21 cellular contexts compared by ENCODE assay signal in genomic region chr5:172786736-172787462, GRCh38. TPM values are rescaled to one million over a fixed set of nuclear protein-coding genes. Genes with fewer than 3 reads are reported as not detected.
DNase-seq lines count a peak whose midpoint lies in the region; ATAC-seq, FAIRE-seq and TF ChIP-seq lines count a peak whose summit lies in the region.
"Had no signal": no experiment of that assay in that cellular context is flagged by ENCODE, and none has a peak within 500 bp of the region (broad histone marks: within the 10 kb centered on the region; RNA-seq: fewer than 3 reads in every experiment).

No MANE protein-coding gene starts in this region.

- TF ChIP-seq CTCF in HEK293 (tag by site-specific recombination; IDR thresholded peaks at IDR 0.05) (no peak), right lobe of liver (IDR thresholded peaks at IDR 0.05) (no peak), upper lobe of left lung (IDR thresholded peaks at IDR 0.05) (no peak)

- CTCF ChIA-PET in HEK293 (lab: Yijun Ruan, JAX), result no interaction called here

- H3K27ac ChIP-seq in HEK293 (ENCODE audit: extremely low read depth, low read depth, low read length) (no peak overlapping the region), right lobe of liver (peak overlapping the region in 1 of 3 donors; percentile 75), upper lobe of left lung (peak overlapping the region in 3 of 4 donors; percentile 44 to 87 (median 75))
- H3K27ac ChIP-seq: PC-9 had no signal

- no peak for TF ChIP-seq EP300 in upper lobe of left lung (IDR thresholded peaks at IDR 0.05)

- peak; percentile 12 for TF ChIP-seq POLR2A in right lobe of liver (IDR thresholded peaks at IDR 0.05)
- TF ChIP-seq POLR2A in upper lobe of left lung (IDR thresholded peaks at IDR 0.05), result no peak

- WGBS in right lobe of liver (ENCODE audit: insufficient coverage, low coverage, low lambda C conversion rate, missing lambda C conversion rate), result 64% methylated on average over 7 of the region's 9 CpGs
- 90 to 95% methylated on average over 9 of the region's 9 CpGs for WGBS in upper lobe of left lung, 2 donors

- H3K4me1 ChIP-seq in HEK293 (ENCODE audit: control insufficient read depth, insufficient read depth, low read length) (no peaks in the 10 kb centered on the region; the same call in 1 of the 2 replicates), right lobe of liver (peaks cover 0 to 41% (median 9%) of the 10 kb centered on the region in 4 donors), upper lobe of left lung (peaks cover 26 to 41% (median 32%) of the 10 kb centered on the region in 4 donors)

- intact Hi-C loops in right lobe of liver (cut with DNase I), result loop anchor here in 1 of 2 donors (10.0 kb wide), 1 partner anchor 48 kb away; the partner anchor contains the start of gene ERGIC1

- H3K4me3 ChIP-seq in HEK293 (ENCODE audit: low read depth, low read length), result no peak overlapping the region
- no peak overlapping the region for H3K4me3 ChIP-seq in right lobe of liver
- H3K4me3 ChIP-seq in upper lobe of left lung, result no peak overlapping the region
- H3K4me3 ChIP-seq: GM12878, PC-9 had no signal

- peak in 3 of 4 donors; percentile 14 to 51 (median 36) for ATAC-seq in right lobe of liver
- ATAC-seq in upper lobe of left lung (ENCODE audit: low FRiP score in 2 of 2), result no peak
- ATAC-seq in HG03460 (IDR thresholded peaks at IDR 0.05; ENCODE audit: unreplicated experiment), result no peak
- ATAC-seq: GM12878, Right ventricle myocardium inferior, SK-N-SH treated with all-trans-retinoic acid at 6 μM for 48 hours had no signal

- no peaks in the 10 kb centered on the region for H3K27me3 ChIP-seq in right lobe of liver
- H3K27me3 ChIP-seq in upper lobe of left lung, result no peaks in the 10 kb centered on the region

- DNase-seq in RCC 7860 (ENCODE audit: low spot score), result peak; percentile 1
- peak in 2 of 3 donors; percentile 62 to 64 for DNase-seq in right lobe of liver
- DNase-seq in upper lobe of left lung, result no peak
- no peak for DNase-seq in cerebellar nuclear complex (lab: John Stamatoyannopoulos, UW)
- DNase-seq in amniotic stem cell (lab: John Stamatoyannopoulos, UW), result no peak
- DNase-seq: HCEC 1CT, Karpas-422, MM.1S, NCI-H1417, NCI-H1930, NCI-H2171, NCI-H446 treated with DMSO at 0.1 percent for 48 hours, NCI-H748 treated with DMSO at 0.1 percent for 48 hours, PC-9 had no signal

- H3K9me3 ChIP-seq in HEK293 (ENCODE audit: control insufficient read depth, insufficient read depth, low read depth, low read length) (no peaks in the 10 kb centered on the region), right lobe of liver (no peaks in the 10 kb centered on the region), upper lobe of left lung (no peaks in the 10 kb centered on the region)

- POLR2A ChIA-PET in HEK293 (lab: Yijun Ruan, JAX), result interaction anchor here (0.6 kb wide), 1 partner anchor 16 kb away, joined by 3 read pairs; the partner anchor contains the start of gene DUSP1

- FAIRE-seq in RCC 7860 (lab: Jason Lieb, UNC), result no peak
- FAIRE-seq: GM12878, GM18507, HTR-8/SVneo had no signal

- no peaks in the 10 kb centered on the region for H3K36me3 ChIP-seq in HEK293 (ENCODE audit: control insufficient read depth in 2 of 2, insufficient read depth in 1 of 2, low read length in 2 of 2)
- no peaks in the 10 kb centered on the region for H3K36me3 ChIP-seq in right lobe of liver
- no peaks in the 10 kb centered on the region for H3K36me3 ChIP-seq in upper lobe of left lung

TF ChIP-seq in HEK293, 187 proteins besides CTCF, POLR2A, EP300 and RAD21:
- TF ChIP-seq SALL2 (tag by site-specific recombination; IDR thresholded peaks at IDR 0.05; ENCODE audit: borderline replicate concordance), result peak; percentile 46; the same call in 1 of the 2 replicates
- TF ChIP-seq ZNF571 (tag by site-specific recombination; IDR thresholded peaks at IDR 0.05), result 0 out of 2 replicates have a peak, but pooled peaks have one; percentile 27
- no peak for TF ChIP-seq ZNF211 (tag by site-specific recombination; IDR thresholded peaks at IDR 0.05; ENCODE audit: low read depth)
- TF ChIP-seq ZSCAN4 (tag by site-specific recombination; IDR thresholded peaks at IDR 0.05), result peak; percentile 95
- no peak for TF ChIP-seq ZNF837 (tag by site-specific recombination; IDR thresholded peaks at IDR 0.05)
- 0 out of 2 replicates have a peak, but pooled peaks have one; percentile 50 for TF ChIP-seq ZSCAN23 (tag by site-specific recombination; IDR thresholded peaks at IDR 0.05)
- no peak for TF ChIP-seq PATZ1 (tag by site-specific recombination; IDR thresholded peaks at IDR 0.05)
- TF ChIP-seq ZNF621 (tag by site-specific recombination; IDR thresholded peaks at IDR 0.05), result peak; percentile 81
- peak; percentile 85; the same call in 1 of the 2 replicates for TF ChIP-seq GLI4 (tag by site-specific recombination; IDR thresholded peaks at IDR 0.05)
TF ChIP-seq in HEK293: peak in this region for 6.

RNA-seq across cellular contexts. Expression of gene DUSP1, which starts 15.9 kb away (rescaled TPM):
- total RNA-seq in right lobe of liver (100 to 1,000 TPM; 106 to 407 (median 232) TPM), upper lobe of left lung (1,000 to 10,000 TPM in 3 of 6 donors, 100 to 1,000 TPM in 3; 568 to 1,492 (median 904) TPM)

RNA-seq across cellular contexts. Expression of gene ERGIC1, which starts 47.2 kb away (rescaled TPM):
- total RNA-seq in right lobe of liver (100 to 1,000 TPM; 103 to 264 (median 154) TPM), upper lobe of left lung (100 to 1,000 TPM; 158 to 225 (median 173) TPM)

Comparison
In these comparisons a context has a peak if more than half of its experiments do, and no peak if none do; other contexts are left out.
1. DNase-seq: peak in RCC 7860 (single experiment) and right lobe of liver (2 of 3); none in upper lobe of left lung (0 of 2), cerebellar nuclear complex (0 of 2) and amniotic stem cell (single experiment).
2. ATAC-seq: peak in right lobe of liver (3 of 4); none in upper lobe of left lung (0 of 2) and HG03460 (single experiment).